Comparison of ENCODE assay signal across 10 cellular contexts in the genomic region with DNA sequence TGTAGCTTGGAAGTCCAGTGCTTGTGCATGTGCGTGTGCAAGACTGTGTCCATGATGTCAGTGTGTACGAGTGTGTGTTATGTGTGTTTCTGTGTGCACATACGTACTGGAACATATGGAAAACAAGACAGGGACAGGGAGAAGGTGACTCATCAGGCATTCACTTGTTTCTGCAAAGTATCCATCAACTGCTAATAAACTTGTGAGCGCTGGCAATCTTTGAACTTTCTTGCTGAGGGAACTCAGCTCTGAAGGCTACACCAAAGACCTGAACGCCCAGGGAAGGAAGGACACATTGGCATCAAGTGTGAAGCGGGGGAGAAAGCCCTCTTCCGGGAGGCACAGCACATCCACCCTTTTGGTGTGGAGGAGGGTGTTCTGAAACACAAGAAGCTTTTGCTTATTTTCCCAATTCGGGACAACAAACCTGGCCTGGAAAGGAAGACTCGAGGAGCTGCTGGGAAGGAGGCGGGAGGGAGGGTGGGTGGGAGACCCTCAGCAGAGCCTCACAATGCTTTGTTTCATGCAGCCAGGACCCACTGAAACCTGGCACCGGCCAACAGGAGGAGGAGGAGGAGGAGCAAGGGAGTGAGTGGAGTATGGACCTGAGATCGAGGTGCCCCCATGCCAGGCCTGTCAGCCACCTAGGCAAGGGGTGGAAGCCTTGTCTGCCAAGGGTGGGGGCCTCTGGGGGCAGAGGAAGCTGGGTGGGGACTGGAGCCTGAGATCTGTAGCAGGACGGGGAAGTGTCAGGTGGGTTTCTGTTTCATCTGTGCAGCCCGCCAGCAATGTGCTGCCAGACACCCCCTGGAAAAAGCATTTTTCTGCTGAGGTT. TPM values are rescaled to one million over a fixed set of nuclear protein-coding genes. Genes with fewer than 3 reads are reported as not detected.
DNase-seq lines count a peak whose midpoint lies in the region; ATAC-seq and TF ChIP-seq lines count a peak whose summit lies in the region.
"Had no signal": no experiment of that assay in that cellular context is flagged by ENCODE, and none has a peak within 500 bp of the region (broad histone marks: within the 10 kb centered on the region; RNA-seq: fewer than 3 reads in every experiment).

No MANE protein-coding gene starts in this region.

- peaks cover 46% of the 10 kb centered on the region for H3K36me3 Mint-ChIP-seq in activated CD4-positive, alpha-beta memory T cell treated with anti-CD3 and anti-CD28 coated beads, Interleukin-2, amount 10 ng/mL, durations not matched to agents 7 days and 5 days (ENCODE audit: low read depth)

- POLR2A ChIA-PET in activated CD4-positive, alpha-beta memory T cell treated with anti-CD3 and anti-CD28 coated beads, Interleukin-2, amount 10 ng/mL, durations not matched to agents 7 days and 5 days (lab: Charles Lee), result interaction anchor here (0.7 to 2.9 kb wide), 12 partner anchors 9 to 304 kb away, joined by 3 to 15 read pairs (median 4); no protein-coding TSS in a partner anchor

- H3K4me3 ChIP-seq in right cardiac atrium (ENCODE audit: low read length) (no peak overlapping the region), thoracic aorta (peak overlapping the region; percentile 72)

- H3K9me3 ChIP-seq in right cardiac atrium (ENCODE audit: control insufficient read depth, low read length) (no peaks in the 10 kb centered on the region), thoracic aorta (no peaks in the 10 kb centered on the region)

- TF ChIP-seq CTCF in thoracic aorta (IDR thresholded peaks at IDR 0.05), result no peak

- H3K27me3 Mint-ChIP-seq in activated CD4-positive, alpha-beta memory T cell treated with anti-CD3 and anti-CD28 coated beads, Interleukin-2, amount 10 ng/mL, durations not matched to agents 7 days and 5 days, result no peaks in the 10 kb centered on the region

- peaks cover 81% of the 10 kb centered on the region for H3K4me1 Mint-ChIP-seq in activated CD4-positive, alpha-beta memory T cell treated with anti-CD3 and anti-CD28 coated beads, Interleukin-2, amount 10 ng/mL, durations not matched to agents 7 days and 5 days

- peak overlapping the region; percentile 63 for H3K4me3 Mint-ChIP-seq in activated CD4-positive, alpha-beta memory T cell treated with anti-CD3 and anti-CD28 coated beads, Interleukin-2, amount 10 ng/mL, durations not matched to agents 7 days and 5 days

- H3K9me3 Mint-ChIP-seq in activated CD4-positive, alpha-beta memory T cell treated with anti-CD3 and anti-CD28 coated beads, Interleukin-2, amount 10 ng/mL, durations not matched to agents 7 days and 5 days, result no peaks in the 10 kb centered on the region

- H3K27me3 ChIP-seq in right cardiac atrium (ENCODE audit: control insufficient read depth, insufficient read depth), result no peaks in the 10 kb centered on the region
- H3K27me3 ChIP-seq in thoracic aorta (replicated peaks; ENCODE audit: insufficient read depth), result no peaks in the 10 kb centered on the region

- intact Hi-C loops in right cardiac atrium (cut with DNase I), result no loop called here

- H3K4me1 ChIP-seq in right cardiac atrium (ENCODE audit: control insufficient read depth, insufficient read depth, low read length) (peaks cover 66% of the 10 kb centered on the region), thoracic aorta (ENCODE audit: control insufficient read depth in 1 of 2, low read depth in 2 of 2) (peaks cover 76 to 99% of the 10 kb centered on the region in 2 donors)

- CTCF ChIA-PET in activated CD4-positive, alpha-beta memory T cell treated with anti-CD3 and anti-CD28 coated beads, Interleukin-2, amount 10 ng/mL, durations not matched to agents 7 days and 5 days (lab: Charles Lee), result interaction anchor here (1.0 to 1.1 kb wide), 2 partner anchors 11 to 29 kb away, joined by 3 read pairs; no protein-coding TSS in a partner anchor

- H3K27ac ChIP-seq in right cardiac atrium (ENCODE audit: low read length) (peak overlapping the region; percentile 85), thoracic aorta (peak overlapping the region; percentile 73 to 87)
- H3K27ac ChIP-seq: C4-2B, VCaP had no signal

- H3K36me3 ChIP-seq in thoracic aorta, result peaks cover 17% of the 10 kb centered on the region

- ATAC-seq in right cardiac atrium (no peak), thoracic aorta (ENCODE audit: insufficient number of reproducible peaks, low FRiP score, low read depth) (no peak), HG02571 (IDR thresholded peaks at IDR 0.05; ENCODE audit: unreplicated experiment) (no peak)

- peak; percentile 68 for DNase-seq in activated CD8-positive, alpha-beta memory T cell treated with anti-CD3 and anti-CD28 coated beads for 24 hours
- DNase-seq in activated CD8-positive, alpha-beta memory T cell treated with anti-CD3 and anti-CD28 coated beads, Interleukin-2, amount 50 U/mL, for 48 hours, result no peak
- DNase-seq in activated CD4-positive, alpha-beta memory T cell treated with anti-CD3 and anti-CD28 coated beads, Interleukin-2, amount 10 ng/mL, durations not matched to agents 7 days and 5 days, result no peak
- peak in 2 of 3 donors; percentile 56 to 66 for DNase-seq in right cardiac atrium
- DNase-seq in thoracic aorta (ENCODE audit: low spot score), result no peak
- DNase-seq in medulla oblongata (ENCODE audit: extremely low spot score), result no peak
- no peak for DNase-seq in HPDE6-E6E7 (ENCODE audit: extremely low spot score)

- 32% methylated on average over 14 of the region's 14 CpGs for WGBS in right cardiac atrium

- H3K27ac Mint-ChIP-seq in activated CD4-positive, alpha-beta memory T cell treated with anti-CD3 and anti-CD28 coated beads, Interleukin-2, amount 10 ng/mL, durations not matched to agents 7 days and 5 days, result peak overlapping the region; percentile 81

RNA-seq across cellular contexts. Expression of a gene that starts 26.8 kb away (rescaled TPM):
- total RNA-seq in activated CD4-positive, alpha-beta memory T cell treated with anti-CD3 and anti-CD28 coated beads, Interleukin-2, amount 10 ng/mL, durations not matched to agents 7 days and 5 days, result 10 to 100 TPM; 30.0 to 31.0 TPM
- total RNA-seq in right cardiac atrium (10 to 100 TPM; 66.3 to 97.6 (median 94.3) TPM), thoracic aorta (100 to 1,000 TPM in 1 of 2 donors, 10 to 100 TPM in 1; 80.8 to 107 TPM)
- polyA plus RNA-seq in right cardiac atrium, result 34.8 TPM

Comparison
In these comparisons a context has a peak if more than half of its experiments do, and no peak if none do; other contexts are left out.
1. DNase-seq: peak in activated CD8-positive, alpha-beta memory T cell treated with anti-CD3 and anti-CD28 coated beads for 24 hours (single experiment) and right cardiac atrium (2 of 3); none in activated CD8-positive, alpha-beta memory T cell treated with anti-CD3 and anti-CD28 coated beads, Interleukin-2, amount 50 U/mL, for 48 hours (single experiment), activated CD4-positive, alpha-beta memory T cell treated with anti-CD3 and anti-CD28 coated beads, Interleukin-2, amount 10 ng/mL, durations not matched to agents 7 days and 5 days (single experiment), thoracic aorta (single experiment), medulla oblongata (single experiment) and HPDE6-E6E7 (single experiment).